ENCODE assay signal across 20 cellular contexts in the genomic region with DNA sequence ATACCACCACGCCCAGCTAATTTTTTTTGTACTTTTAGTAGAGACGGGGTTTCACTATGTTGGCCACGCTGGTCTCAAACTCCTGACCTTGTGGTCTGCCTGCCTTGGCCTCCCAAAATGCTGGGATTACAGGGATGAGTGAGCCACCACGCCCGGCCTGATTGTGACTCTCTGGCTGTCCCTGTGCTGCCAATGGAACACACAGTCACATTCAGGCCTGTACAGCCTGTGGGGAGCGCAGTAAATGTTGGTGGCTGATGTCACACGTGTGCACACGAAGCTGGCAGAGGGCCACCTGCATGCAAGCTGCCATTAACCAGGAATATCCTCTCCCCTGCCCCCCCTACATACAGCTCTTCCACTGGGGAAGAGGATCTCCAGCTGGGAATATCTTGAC. TPM values are rescaled to one million over a fixed set of nuclear protein-coding genes. Genes with fewer than 3 reads are reported as not detected.
DNase-seq lines count a peak whose midpoint lies in the region; ATAC-seq and TF ChIP-seq lines count a peak whose summit lies in the region.
"Had no signal": no experiment of that assay in that cellular context is flagged by ENCODE, and none has a peak within 500 bp of the region (broad histone marks: within the 10 kb centered on the region; RNA-seq: fewer than 3 reads in every experiment).

No MANE protein-coding gene starts in this region.

- peak; percentile 51 for DNase-seq in NCI-H1092 treated with DMSO at 0.1 percent for 48 hours (lab: John Stamatoyannopoulos, UW)
- no peak for DNase-seq in NCI-H1092 (lab: John Stamatoyannopoulos, UW)
- no peak for DNase-seq in glutamatergic neuron
- DNase-seq in sigmoid colon, result peak; percentile 40
- no peak for DNase-seq in NCI-H2171 treated with DMSO at 0.1 percent for 48 hours (lab: John Stamatoyannopoulos, UW)
- DNase-seq in NK-92 treated with Interleukin-12 subunit alpha and Interleukin-12 subunit beta, amount 100 ng/mL, for 24 hours (lab: John Stamatoyannopoulos, UW), result no peak
- DNase-seq: activated CD8-positive, alpha-beta memory T cell treated with anti-CD3 and anti-CD28 coated beads for 24 hours; effector memory CD4-positive, alpha-beta T cell; KG1; lower lobe of right lung; PC-9 had no signal

- H3F3A ChIP-seq in OCI-LY1 (ENCODE audit: insufficient read depth, low read length), result no peaks in the 10 kb centered on the region

- intact Hi-C loops in sigmoid colon (cut with DNase I), result no loop called here

- H3K9me3 Mint-ChIP-seq in glutamatergic neuron (ENCODE audit: unreplicated experiment), result peaks cover 13% of the 10 kb centered on the region
- H3K9me3 Mint-ChIP-seq: activated T-helper 17 cell treated with anti-CD3 and anti-CD28 coated beads, Interleukin-2, amount 50 U/mL, for 72 hours; naive B cell; T-helper 2 cell treated with Interferon-gamma antibody and Interleukin-4, amounts not matched to agents 5 μg/mL and 100 μg/mL, for 36 hours had no signal

- peaks cover 16% of the 10 kb centered on the region for H3K27me3 Mint-ChIP-seq in glutamatergic neuron (ENCODE audit: unreplicated experiment)

- no peaks in the 10 kb centered on the region for H3K79me2 ChIP-seq in OCI-LY1 (ENCODE audit: insufficient read depth, low read length)

- no peak for ATAC-seq in HG02938 (IDR thresholded peaks at IDR 0.05; ENCODE audit: unreplicated experiment)
- ATAC-seq: activated T-helper 17 cell treated with anti-CD3 and anti-CD28 coated beads, Interleukin-2, amount 50 U/mL, for 72 hours; lower lobe of right lung had no signal

- H2AFZ ChIP-seq in OCI-LY1 (ENCODE audit: low read length), result no peak overlapping the region
- H2AFZ ChIP-seq: PC-9 had no signal

- no peaks in the 10 kb centered on the region for H4K20me1 ChIP-seq in OCI-LY1 (ENCODE audit: insufficient read depth, low read length)
- H4K20me1 ChIP-seq: BLaER1 treated with 17β-estradiol and CSF1 and Interleukin-3, amounts not matched to agents 10 nM and 100 nM had no signal

- H3K4me1 Mint-ChIP-seq in glutamatergic neuron (ENCODE audit: low read depth, unreplicated experiment), result peaks cover 5% of the 10 kb centered on the region

- no peaks in the 10 kb centered on the region for H3K9me2 ChIP-seq in OCI-LY1 (ENCODE audit: low read depth, low read length)

- no peak for TF ChIP-seq EP300 in sigmoid colon (IDR thresholded peaks at IDR 0.05)

- no peak overlapping the region for H3K9ac ChIP-seq in OCI-LY1 (ENCODE audit: low read length)
- H3K9ac ChIP-seq: BLaER1 treated with 17β-estradiol and CSF1 and Interleukin-3, amounts not matched to agents 10 nM and 100 nM had no signal

- H3K27me3 ChIP-seq in OCI-LY1 (ENCODE audit: insufficient read depth, low read length) (no peaks in the 10 kb centered on the region), sigmoid colon (peaks cover 41 to 94% (median 75%) of the 10 kb centered on the region in 3 donors)

- H3K27ac Mint-ChIP-seq in glutamatergic neuron (ENCODE audit: unreplicated experiment), result peak overlapping the region; percentile 80
- H3K27ac Mint-ChIP-seq: activated T-helper 17 cell treated with anti-CD3 and anti-CD28 coated beads, Interleukin-2, amount 50 U/mL, for 72 hours; T-helper 2 cell treated with Interferon-gamma antibody and Interleukin-4, amounts not matched to agents 5 μg/mL and 100 μg/mL, for 36 hours had no signal

- H3K36me3 ChIP-seq in OCI-LY1 (ENCODE audit: insufficient read depth, low read length) (no peaks in the 10 kb centered on the region), sigmoid colon (no peaks in the 10 kb centered on the region)
- H3K36me3 ChIP-seq: adrenal gland; BLaER1 treated with 17β-estradiol and CSF1 and Interleukin-3, amounts not matched to agents 10 nM and 100 nM; lower lobe of right lung; suprapubic skin had no signal

- peak overlapping the region; percentile 47 for H3K4me2 ChIP-seq in OCI-LY1 (ENCODE audit: low read length)
- H3K4me2 ChIP-seq: PC-9 had no signal

- H3K4me1 ChIP-seq in OCI-LY1 (ENCODE audit: insufficient read depth, low read length, severe bottlenecking) (peaks cover 10% of the 10 kb centered on the region), sigmoid colon (peaks cover 0 to 26% (median 24%) of the 10 kb centered on the region in 4 donors)
- H3K4me1 ChIP-seq: psoas muscle had no signal

- TF ChIP-seq CTCF in OCI-LY1 (IDR thresholded peaks at IDR 0.05; ENCODE audit: low read length), result no peak
- TF ChIP-seq CTCF in glutamatergic neuron (IDR thresholded peaks at IDR 0.05; ENCODE audit: partially characterized antibody, unreplicated experiment), result no peak
- TF ChIP-seq CTCF in sigmoid colon (IDR thresholded peaks at IDR 0.05), result no peak

- H3K4me3 ChIP-seq in OCI-LY1 (ENCODE audit: low read depth, low read length, poor library complexity, severe bottlenecking), result peak overlapping the region; percentile 30
- no peak overlapping the region for H3K4me3 ChIP-seq in sigmoid colon
- H3K4me3 ChIP-seq: BLaER1 treated with 17β-estradiol and CSF1 and Interleukin-3, amounts not matched to agents 10 nM and 100 nM; PC-9 had no signal

- 39 to 76% methylated on average over 8 of the region's 8 CpGs for WGBS in sigmoid colon, 2 donors

- H3K27ac ChIP-seq in OCI-LY1 (ENCODE audit: low read depth, low read length, poor library complexity, severe bottlenecking) (no peak overlapping the region), sigmoid colon (no peak overlapping the region)
- H3K27ac ChIP-seq: adrenal gland; BLaER1 treated with 17β-estradiol and CSF1 and Interleukin-3, amounts not matched to agents 10 nM and 100 nM; lower lobe of right lung; PC-9; psoas muscle; suprapubic skin had no signal

- H3K4me3 Mint-ChIP-seq in glutamatergic neuron (ENCODE audit: unreplicated experiment), result no peak overlapping the region
- H3K4me3 Mint-ChIP-seq: activated T-helper 17 cell treated with anti-CD3 and anti-CD28 coated beads, Interleukin-2, amount 50 U/mL, for 72 hours; T-helper 2 cell treated with Interferon-gamma antibody and Interleukin-4, amounts not matched to agents 5 μg/mL and 100 μg/mL, for 36 hours had no signal

- H3K9me3 ChIP-seq in OCI-LY1 (ENCODE audit: low read length) (no peaks in the 10 kb centered on the region), sigmoid colon (no peaks in the 10 kb centered on the region)
- H3K9me3 ChIP-seq: adrenal gland; BLaER1 treated with 17β-estradiol and CSF1 and Interleukin-3, amounts not matched to agents 10 nM and 100 nM; lower lobe of right lung; psoas muscle; suprapubic skin had no signal

- TF ChIP-seq POLR2A in sigmoid colon (IDR thresholded peaks at IDR 0.05), result no peak

- H3K36me3 Mint-ChIP-seq in glutamatergic neuron (ENCODE audit: unreplicated experiment), result no peaks in the 10 kb centered on the region
- H3K36me3 Mint-ChIP-seq: naive B cell had no signal

RNA-seq across cellular contexts. Expression of a gene that starts 22.1 kb away (rescaled TPM):
- total RNA-seq in glutamatergic neuron (ENCODE audit: unreplicated experiment) (33.4 TPM), sigmoid colon (10 to 100 TPM; 25.3 to 39.6 (median 33.2) TPM)
- 10 to 100 TPM in 2 of 3 donors, 1 to 10 TPM in 1; 9.0 to 29.4 (median 19.2) TPM for polyA plus RNA-seq in sigmoid colon

RNA-seq across cellular contexts. Expression of a gene that starts 22.2 kb away (rescaled TPM):
- total RNA-seq in glutamatergic neuron (ENCODE audit: unreplicated experiment) (10.1 TPM), sigmoid colon (10 to 100 TPM; 18.5 to 80.2 (median 40.0) TPM)
- polyA plus RNA-seq in sigmoid colon, result 10 to 100 TPM; 13.2 to 25.7 (median 24.9) TPM

Comparison
In these comparisons a context has a peak if more than half of its experiments do, and no peak if none do; other contexts are left out.
1. DNase-seq: peak in NCI-H1092 treated with DMSO at 0.1 percent for 48 hours (single experiment) and sigmoid colon (single experiment); none in NCI-H1092 (single experiment), glutamatergic neuron (single experiment), NCI-H2171 treated with DMSO at 0.1 percent for 48 hours (single experiment) and NK-92 treated with Interleukin-12 subunit alpha and Interleukin-12 subunit beta, amount 100 ng/mL, for 24 hours (single experiment).